9 cellular contexts compared by ENCODE assay signal in genomic region chr15:98646546-98647025, GRCh38. TPM values are rescaled to one million over a fixed set of nuclear protein-coding genes. Genes with fewer than 3 reads are reported as not detected.
DNase-seq lines count a peak whose midpoint lies in the region; ATAC-seq, FAIRE-seq and TF ChIP-seq lines count a peak whose summit lies in the region.
"Had no signal": no experiment of that assay in that cellular context is flagged by ENCODE, and none has a peak within 500 bp of the region (broad histone marks: within the 10 kb centered on the region; RNA-seq: fewer than 3 reads in every experiment).

No MANE protein-coding gene starts in this region.

- peaks cover 28% of the 10 kb centered on the region for H3K79me2 ChIP-seq in keratinocyte (ENCODE audit: control insufficient read depth, insufficient read depth, low read length)

- no peaks in the 10 kb centered on the region for H4K20me1 ChIP-seq in keratinocyte (ENCODE audit: control insufficient read depth, extremely low read depth, insufficient read depth, low read length)

- H3K4me3 ChIP-seq in keratinocyte (ENCODE audit: control insufficient read depth in 2 of 3, extremely low read depth in 1 of 3, insufficient read depth in 2 of 3, low read depth in 1 of 3, low read length in 3 of 3) = peak overlapping the region; percentile 73 to 91 (median 91)

- dilution Hi-C loops in keratinocyte (cut with MboI; ENCODE audit: extremely low pct_ligation_motif_present, low sequenced_read_pairs) = no loop called here

- peaks cover 49% of the 10 kb centered on the region for H3K27me3 Mint-ChIP-seq in activated CD4-positive, alpha-beta T cell treated with anti-CD3 and anti-CD28 coated beads, Interleukin-2, amount 10 ng/mL, durations not matched to agents 24 days and 14 days
- peaks cover 23% of the 10 kb centered on the region for H3K27me3 Mint-ChIP-seq in activated naive CD8-positive, alpha-beta T cell treated with anti-CD3 and anti-CD28 coated beads, Interleukin-2, amount 50 U/mL, for 24 hours

- no peaks in the 10 kb centered on the region for H3K9me1 ChIP-seq in keratinocyte (ENCODE audit: control insufficient read depth, extremely low read depth, insufficient read depth, low read length)

- intact Hi-C loops in activated CD4-positive, alpha-beta T cell treated with anti-CD3 and anti-CD28 coated beads, Interleukin-2, amount 10 ng/mL, durations not matched to agents 24 days and 14 days (cut with micrococcal nuclease) = loop anchor here (1.0 to 10.0 kb wide), 5 partner anchors 127 to 1956 kb away; partner anchors contain the start of genes ARRDC4, ASB7 and LINS1

- H3K4me1 ChIP-seq in keratinocyte (ENCODE audit: control insufficient read depth, extremely low read depth, insufficient read depth, low read length) = peaks cover under 1% of the 10 kb centered on the region

- H3K9me3 Mint-ChIP-seq in activated CD4-positive, alpha-beta T cell treated with anti-CD3 and anti-CD28 coated beads, Interleukin-2, amount 10 ng/mL, durations not matched to agents 24 days and 14 days = no peaks in the 10 kb centered on the region
- H3K9me3 Mint-ChIP-seq in activated naive CD8-positive, alpha-beta T cell treated with anti-CD3 and anti-CD28 coated beads, Interleukin-2, amount 50 U/mL, for 24 hours = no peaks in the 10 kb centered on the region

- no peaks in the 10 kb centered on the region for H3K36me3 ChIP-seq in keratinocyte (ENCODE audit: control insufficient read depth in 2 of 2, extremely low read depth in 1 of 2, insufficient read depth in 2 of 2, low read length in 2 of 2)

- no peaks in the 10 kb centered on the region for H3K36me3 Mint-ChIP-seq in activated CD4-positive, alpha-beta T cell treated with anti-CD3 and anti-CD28 coated beads, Interleukin-2, amount 10 ng/mL, durations not matched to agents 24 days and 14 days (ENCODE audit: low read depth)
- peaks cover 3% of the 10 kb centered on the region for H3K36me3 Mint-ChIP-seq in activated naive CD8-positive, alpha-beta T cell treated with anti-CD3 and anti-CD28 coated beads, Interleukin-2, amount 50 U/mL, for 24 hours (ENCODE audit: low read depth)

- peak overlapping the region; percentile 82 for H2AFZ ChIP-seq in keratinocyte (ENCODE audit: control insufficient read depth, low read length)

- no peak for TF ChIP-seq CTCF in keratinocyte (optimal IDR thresholded peaks at IDR 0.05 in 1 of 3, IDR thresholded peaks at IDR 0.05 in 1 of 3, conservative IDR thresholded peaks at IDR 0.05 in 1 of 3; ENCODE audit: extremely low read depth in 1 of 3, insufficient read depth in 2 of 3, low read length in 3 of 3)

- ATAC-seq in activated naive CD8-positive, alpha-beta T cell treated with anti-CD3 and anti-CD28 coated beads, Interleukin-2, amount 50 U/mL, for 24 hours = no peak
- ATAC-seq in HG03159 (IDR thresholded peaks at IDR 0.05; ENCODE audit: unreplicated experiment) = no peak
- ATAC-seq in HG03520 (IDR thresholded peaks at IDR 0.05; ENCODE audit: unreplicated experiment) = no peak

- peak overlapping the region; percentile 70 for H3K27ac ChIP-seq in keratinocyte (ENCODE audit: control insufficient read depth, insufficient read depth, low read length)

- peak overlapping the region; percentile 91 for H3K4me2 ChIP-seq in keratinocyte (ENCODE audit: control insufficient read depth, extremely low read depth, insufficient read depth, low read depth, low read length)

- peaks cover 19% of the 10 kb centered on the region for H3K4me1 Mint-ChIP-seq in activated CD4-positive, alpha-beta T cell treated with anti-CD3 and anti-CD28 coated beads, Interleukin-2, amount 10 ng/mL, durations not matched to agents 24 days and 14 days
- H3K4me1 Mint-ChIP-seq in activated naive CD8-positive, alpha-beta T cell treated with anti-CD3 and anti-CD28 coated beads, Interleukin-2, amount 50 U/mL, for 24 hours = peaks cover 17% of the 10 kb centered on the region

- peak overlapping the region; percentile 86 for H3K27ac Mint-ChIP-seq in activated CD4-positive, alpha-beta T cell treated with anti-CD3 and anti-CD28 coated beads, Interleukin-2, amount 10 ng/mL, durations not matched to agents 24 days and 14 days
- peak overlapping the region; percentile 70 for H3K27ac Mint-ChIP-seq in activated naive CD8-positive, alpha-beta T cell treated with anti-CD3 and anti-CD28 coated beads, Interleukin-2, amount 50 U/mL, for 24 hours

- no peak for FAIRE-seq in keratinocyte (lab: Jason Lieb, UNC)

- DNase-seq in activated CD4-positive, alpha-beta T cell treated with anti-CD3 and anti-CD28 coated beads, Interleukin-2, amount 10 ng/mL, durations not matched to agents 24 days and 14 days = no peak
- no peak for DNase-seq in activated CD4-positive, alpha-beta T cell treated with anti-CD3 and anti-CD28 coated beads, Interleukin-2, amount 50 U/mL, for 1 hour
- no peak for DNase-seq in activated naive CD8-positive, alpha-beta T cell treated with anti-CD3 and anti-CD28 coated beads, Interleukin-2, amount 50 U/mL, for 24 hours
- DNase-seq in keratinocyte (ENCODE audit: low read depth, low spot score) (no peak), superior temporal gyrus (ENCODE audit: extremely low spot score) (peak; percentile 34), DMS53 treated with DMSO at 0.1 percent for 48 hours (lab: John Stamatoyannopoulos, UW; ENCODE audit: unreplicated experiment) (no peak)

- H3K27me3 ChIP-seq in keratinocyte (ENCODE audit: control insufficient read depth, extremely low read depth, insufficient read depth, low read length) = peaks cover 8% of the 10 kb centered on the region

- peak overlapping the region; percentile 76 for H3K9ac ChIP-seq in keratinocyte (ENCODE audit: control insufficient read depth, extremely low read depth, insufficient read depth, low read length)

- H3K9me3 ChIP-seq in keratinocyte (ENCODE audit: control insufficient read depth, low read depth, low read length) = no peaks in the 10 kb centered on the region
- H3K9me3 ChIP-seq: mucosa of descending colon had no signal

- peak overlapping the region; percentile 83 for H3K4me3 Mint-ChIP-seq in activated CD4-positive, alpha-beta T cell treated with anti-CD3 and anti-CD28 coated beads, Interleukin-2, amount 10 ng/mL, durations not matched to agents 24 days and 14 days
- peak overlapping the region; percentile 79 for H3K4me3 Mint-ChIP-seq in activated naive CD8-positive, alpha-beta T cell treated with anti-CD3 and anti-CD28 coated beads, Interleukin-2, amount 50 U/mL, for 24 hours

RNA-seq across cellular contexts. Expression of gene IGF1R, which starts 1.8 kb away (rescaled TPM):
- total RNA-seq in activated CD4-positive, alpha-beta T cell treated with anti-CD3 and anti-CD28 coated beads, Interleukin-2, amount 10 ng/mL, durations not matched to agents 24 days and 14 days = 35.3 and 36.6 TPM in 2 replicates
- polyA plus RNA-seq in keratinocyte = 13.3 to 30.0 TPM (median 14.5 TPM) in 3 replicates
- 11.4 TPM for polyA plus RNA-seq in keratinocyte (2011; ENCODE audit: low read depth)
- 11.8 and 16.3 TPM in 2 replicates for polyA plus RNA-seq in keratinocyte (2011; cell fraction: cytosol; rRNA removed)
- 128 and 154 TPM in 2 replicates for polyA plus RNA-seq in keratinocyte (2011; cell fraction: nucleus; rRNA removed)
- polyA plus RNA-seq in keratinocyte (2012; ENCODE audit: low replicate concordance) = 16.4 and 36.9 TPM in 2 replicates
- polyA minus RNA-seq in keratinocyte = 90.6 to 247 TPM (median 137 TPM) in 3 replicates
- polyA minus RNA-seq in keratinocyte (2011; cell fraction: cytosol; rRNA and poly(A)+ RNA removed) = 58.3 TPM
- polyA minus RNA-seq in keratinocyte (2011; cell fraction: nucleus; rRNA and poly(A)+ RNA removed) = 247 and 446 TPM in 2 replicates
